In genomic region chr15:77731067-77731466, GRCh38 we compare ENCODE assay signal across 8 cellular contexts.
"Had no signal": no experiment of that assay in that cellular context is flagged by ENCODE, and none has a peak within 500 bp of the region (broad histone marks: within the 10 kb centered on the region; RNA-seq: fewer than 3 reads in every experiment).

No MANE protein-coding gene starts in this region.

- H3K27ac ChIP-seq: HL-60 had no signal

- H3K4me3 ChIP-seq: GM23338, HAP-1 had no signal

- DNase-seq: H7, HFFc6, KBM-7 had no signal

- ATAC-seq: GM23338, HCT116, HepG2 had no signal
